In the genomic region with DNA sequence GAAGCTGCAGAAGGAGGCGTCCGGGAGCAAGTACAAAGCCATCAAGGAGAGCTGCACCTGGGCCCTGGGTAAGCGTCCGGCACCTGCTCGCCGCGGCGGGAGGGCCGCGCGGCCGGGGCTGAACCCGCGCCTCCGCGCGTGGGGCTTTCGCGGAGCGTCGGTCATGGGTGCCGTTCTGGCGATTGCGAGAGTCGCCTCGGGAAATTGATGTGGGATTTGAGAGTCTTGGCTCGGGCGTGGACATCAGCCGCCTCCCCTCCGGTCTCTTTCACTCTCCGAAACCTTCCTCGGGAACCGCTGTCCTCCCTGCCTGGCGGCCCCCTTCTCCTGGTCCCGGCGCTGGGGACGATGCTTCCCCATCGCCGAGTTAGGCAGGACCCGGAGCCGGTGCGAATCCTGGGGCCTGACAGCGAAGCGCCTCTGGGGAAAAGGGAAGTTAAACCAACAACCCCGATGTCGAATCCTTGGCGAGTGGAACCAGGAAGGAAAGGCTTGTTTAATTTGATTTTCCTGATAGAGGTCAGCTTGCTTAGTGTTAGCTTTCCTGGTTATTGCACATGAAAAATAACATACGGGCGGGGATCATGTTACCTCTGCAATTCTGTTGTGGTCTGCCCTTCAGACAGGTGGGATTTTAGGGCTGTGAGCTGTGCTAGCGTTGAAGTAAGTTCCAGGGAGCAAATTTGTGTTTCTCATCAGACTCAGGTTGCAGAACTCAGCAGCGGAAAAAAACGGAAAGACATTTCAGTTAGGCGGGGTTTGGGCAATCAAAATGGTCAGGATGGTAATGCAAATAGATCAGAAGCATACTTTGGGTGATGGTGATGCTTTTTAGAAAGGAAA, we compare ENCODE assay signal across 8 cellular contexts. TPM values are rescaled to one million over a fixed set of nuclear protein-coding genes. Genes with fewer than 3 reads are reported as not detected.
DNase-seq lines count a peak whose midpoint lies in the region; ATAC-seq and TF ChIP-seq lines count a peak whose summit lies in the region.

No MANE protein-coding gene starts in this region.

- H3K9ac ChIP-seq in BLaER1 treated with 17β-estradiol and CSF1 and Interleukin-3, amounts not matched to agents 10 nM and 100 nM, result peak overlapping the region; percentile 11 to 62 (median 45); a peak in 13 of 22 replicates
- peak overlapping the region; percentile 63 for H3K9ac ChIP-seq in HUES6 (ENCODE audit: low read length)

- H4K20me1 ChIP-seq in BLaER1 treated with 17β-estradiol and CSF1 and Interleukin-3, amounts not matched to agents 10 nM and 100 nM, result peaks cover 0 to 13% (median 0%) of the 10 kb centered on the region in 11 experiments; a peak in 3 of 22 replicates

- H3K4me3 ChIP-seq in BLaER1 treated with 17β-estradiol and CSF1 and Interleukin-3, amounts not matched to agents 10 nM and 100 nM, result peak overlapping the region; percentile 57 to 78 (median 68)
- peak overlapping the region; percentile 72 for H3K4me3 ChIP-seq in HUES6 (ENCODE audit: low read depth, low read length)
- peak overlapping the region; percentile 59 for H3K4me3 ChIP-seq in WI38 (ENCODE audit: low read depth, low read length)
- H3K4me3 ChIP-seq in neuron (ENCODE audit: low read length), result peak overlapping the region; percentile 48

- no peak for TF ChIP-seq CTCF in WI38 (IDR thresholded peaks at IDR 0.05; ENCODE audit: low read depth, low read length)
- no peak for TF ChIP-seq CTCF in foreskin keratinocyte (conservative IDR thresholded peaks at IDR 0.05)

- no peaks in the 10 kb centered on the region for H3K36me3 ChIP-seq in BLaER1 treated with 17β-estradiol and CSF1 and Interleukin-3, amounts not matched to agents 10 nM and 100 nM
- H3K36me3 ChIP-seq in HUES6 (ENCODE audit: control insufficient read depth, insufficient read depth, low read length), result no peaks in the 10 kb centered on the region
- H3K36me3 ChIP-seq in neuron (ENCODE audit: insufficient read depth, low read length), result no peaks in the 10 kb centered on the region

- DNase-seq in foreskin keratinocyte (no peak), foreskin melanocyte (no peak), COLO829 (ENCODE audit: low spot score) (no peak)

- H3K4me1 ChIP-seq in BLaER1 treated with 17β-estradiol and CSF1 and Interleukin-3, amounts not matched to agents 10 nM and 100 nM, result peaks cover 6 to 16% (median 15%) of the 10 kb centered on the region in 10 experiments; a peak in 18 of 20 replicates
- peaks cover 13% of the 10 kb centered on the region; the same call in 1 of the 2 replicates for H3K4me1 ChIP-seq in HUES6 (ENCODE audit: control insufficient read depth, insufficient read depth, low read length)
- H3K4me1 ChIP-seq in foreskin keratinocyte, result no peaks in the 10 kb centered on the region
- peaks cover 6% of the 10 kb centered on the region for H3K4me1 ChIP-seq in neuron (ENCODE audit: insufficient read depth, low read length)

- H3K27me3 ChIP-seq in BLaER1 treated with 17β-estradiol and CSF1 and Interleukin-3, amounts not matched to agents 10 nM and 100 nM, result peaks cover 49 to 70% (median 61%) of the 10 kb centered on the region in 11 experiments
- peaks cover 52% of the 10 kb centered on the region for H3K27me3 ChIP-seq in HUES6 (ENCODE audit: control insufficient read depth, insufficient read depth, low read length)
- H3K27me3 ChIP-seq in foreskin keratinocyte, result peaks cover 85% of the 10 kb centered on the region
- peaks cover 40% of the 10 kb centered on the region for H3K27me3 ChIP-seq in neuron (ENCODE audit: insufficient read depth, low read length)

- peak; percentile 33 for ATAC-seq in GM19438 (IDR thresholded peaks at IDR 0.05; ENCODE audit: low read depth, unreplicated experiment)
- peak; percentile 52 for ATAC-seq in foreskin keratinocyte

- peak overlapping the region; percentile 98 for H2AFZ ChIP-seq in neuron (ENCODE audit: low read depth, low read length)

- H3K27ac ChIP-seq in BLaER1 treated with 17β-estradiol and CSF1 and Interleukin-3, amounts not matched to agents 10 nM and 100 nM, result 0 out of 22 replicates have a peak overlapping the region, but pooled peaks of 1 of the 11 experiments have one; percentile 12
- H3K27ac ChIP-seq in HUES6 (ENCODE audit: low read depth, low read length) (no peak overlapping the region), foreskin keratinocyte (no peak overlapping the region)

- peak overlapping the region; percentile 88 to 100 (median 98) for H3K4me2 ChIP-seq in BLaER1 treated with 17β-estradiol and CSF1 and Interleukin-3, amounts not matched to agents 10 nM and 100 nM

- peaks cover 0 to 9% (median 0%) of the 10 kb centered on the region in 11 experiments; a peak in 2 of 22 replicates for H3K9me3 ChIP-seq in BLaER1 treated with 17β-estradiol and CSF1 and Interleukin-3, amounts not matched to agents 10 nM and 100 nM (replicated peaks in 1 of 11)
- H3K9me3 ChIP-seq in HUES6 (ENCODE audit: control insufficient read depth, insufficient read depth, low read depth, low read length) (no peaks in the 10 kb centered on the region), neuron (ENCODE audit: low read length) (no peaks in the 10 kb centered on the region)

RNA-seq across cellular contexts. Expression of a gene that starts 0.6 kb away (rescaled TPM):
- total RNA-seq in foreskin keratinocyte, result 0.04 and 0.10 TPM in 2 replicates
- 0.01 TPM in 2 replicates for polyA plus RNA-seq in foreskin keratinocyte

RNA-seq across cellular contexts. Expression of a gene that starts 55.1 kb away (rescaled TPM):
- total RNA-seq in foreskin keratinocyte, result 293 and 297 TPM in 2 replicates
- 213 and 260 TPM in 2 replicates for polyA plus RNA-seq in foreskin keratinocyte

RNA-seq across cellular contexts. Expression of a gene that starts 56.0 kb away (rescaled TPM):
- not detected in 2 replicates for total RNA-seq in foreskin keratinocyte
- not detected in 2 replicates for polyA plus RNA-seq in foreskin keratinocyte
